ENCODE assay signal across 8 cellular contexts in genomic region chr14:22614240-22614799, GRCh38. TPM values are rescaled to one million over a fixed set of nuclear protein-coding genes. Genes with fewer than 3 reads are reported as not detected.
DNase-seq lines count a peak whose midpoint lies in the region; ATAC-seq and TF ChIP-seq lines count a peak whose summit lies in the region.

No MANE protein-coding gene starts in this region.

- TF ChIP-seq CTCF in spleen (IDR thresholded peaks at IDR 0.05 in 8 of 11, conservative IDR thresholded peaks at IDR 0.05 in 3 of 11): no peak

- ATAC-seq in HG03378 (IDR thresholded peaks at IDR 0.05; ENCODE audit: unreplicated experiment) (peak; percentile 46), HG03135 (IDR thresholded peaks at IDR 0.05; ENCODE audit: unreplicated experiment) (no peak)

- H3K27me3 Mint-ChIP-seq in activated T-cell treated with anti-CD3 and anti-CD28 coated beads, Interleukin-2, amount 50 U/mL, for 24 hours: no peaks in the 10 kb centered on the region

- DNase-seq in 8988T (peak; percentile 40), amniotic epithelial cell (ENCODE audit: low read depth) (peak; percentile 93), kidney tubule cell (ENCODE audit: low spot score) (peak; percentile 99), cortex of kidney (lab: John Stamatoyannopoulos, UW) (no peak), spleen (no peak)
- no peak for DNase-seq in activated T-cell treated with anti-CD3 and anti-CD28 coated beads, Interleukin-2, amount 50 U/mL, for 24 hours

- intact Hi-C loops in spleen (cut with DNase I; ENCODE audit: low total_unique reads): no loop called here

- peaks cover 0 to 3% (median 1%) of the 10 kb centered on the region in 8 donors for H3K9me3 ChIP-seq in spleen

- H3K36me3 Mint-ChIP-seq in activated T-cell treated with anti-CD3 and anti-CD28 coated beads, Interleukin-2, amount 50 U/mL, for 24 hours (ENCODE audit: low read depth): peaks cover 22% of the 10 kb centered on the region

- H3K9me3 Mint-ChIP-seq in activated T-cell treated with anti-CD3 and anti-CD28 coated beads, Interleukin-2, amount 50 U/mL, for 24 hours: no peaks in the 10 kb centered on the region

- H3K4me1 ChIP-seq in spleen: no peaks in the 10 kb centered on the region

- no peaks in the 10 kb centered on the region for H3K27me3 ChIP-seq in spleen (replicated peaks in 1 of 7)

- no peak overlapping the region for H3K27ac ChIP-seq in spleen

- H3K36me3 ChIP-seq in spleen: peaks cover 0 to 38% (median 29%) of the 10 kb centered on the region in 6 donors

- 35 to 54% (median 47%) methylated on average over 6 of the region's 6 CpGs for WGBS in spleen, 5 donors

- peaks cover 7% of the 10 kb centered on the region for H3K4me1 Mint-ChIP-seq in activated T-cell treated with anti-CD3 and anti-CD28 coated beads, Interleukin-2, amount 50 U/mL, for 24 hours (ENCODE audit: low read depth)

- H3K27ac Mint-ChIP-seq in activated T-cell treated with anti-CD3 and anti-CD28 coated beads, Interleukin-2, amount 50 U/mL, for 24 hours: no peak overlapping the region

- H3K4me3 ChIP-seq in spleen: no peak overlapping the region

- no peak overlapping the region for H3K4me3 Mint-ChIP-seq in activated T-cell treated with anti-CD3 and anti-CD28 coated beads, Interleukin-2, amount 50 U/mL, for 24 hours

- TF ChIP-seq POLR2A in spleen (IDR thresholded peaks at IDR 0.05): no peak

RNA-seq across cellular contexts. Expression of gene ABHD4, which starts 16.2 kb away (rescaled TPM):
- 10 to 100 TPM; 12.0 to 32.8 (median 24.9) TPM for total RNA-seq in spleen
- 1 to 10 TPM; 7.2 to 8.6 (median 7.9) TPM for polyA plus RNA-seq in spleen

RNA-seq across cellular contexts. Expression of gene DAD1, which starts 25.3 kb away (rescaled TPM):
- total RNA-seq in spleen: 100 to 1,000 TPM; 107 to 176 (median 123) TPM
- polyA plus RNA-seq in spleen: 100 to 1,000 TPM; 102 to 165 (median 147) TPM

RNA-seq across cellular contexts. Expression of gene OR6J1, which starts 29.8 kb away (rescaled TPM):
- not detected for total RNA-seq in spleen
- not detected for polyA plus RNA-seq in spleen

Comparison
In these comparisons a context has a peak if more than half of its experiments do, and no peak if none do; other contexts are left out.
1. DNase-seq: peak in 8988T (single experiment), amniotic epithelial cell (single experiment) and kidney tubule cell (single experiment); none in cortex of kidney (single experiment), activated T-cell treated with anti-CD3 and anti-CD28 coated beads, Interleukin-2, amount 50 U/mL, for 24 hours (single experiment) and spleen (single experiment).